ENCODE assay signal across 23 cellular contexts in genomic region chr9:14766299-14766698, GRCh38. TPM values are rescaled to one million over a fixed set of nuclear protein-coding genes. Genes with fewer than 3 reads are reported as not detected.
A peak's percentile ranks its signal among the peaks of the same experiment; 100 is the strongest.
DNase-seq lines count a peak whose midpoint lies in the region; ATAC-seq and TF ChIP-seq lines count a peak whose summit lies in the region.
"Had no signal": no experiment of that assay in that cellular context is flagged by ENCODE, and none has a peak within 500 bp of the region (broad histone marks: within the 10 kb centered on the region; RNA-seq: fewer than 3 reads in every experiment).

No MANE protein-coding gene starts in this region.

- peaks cover 21% of the 10 kb centered on the region for H3K27me3 Mint-ChIP-seq in activated CD4-positive, alpha-beta T cell treated with anti-CD3 and anti-CD28 coated beads for 36 hours

- H3K4me1 Mint-ChIP-seq in activated CD4-positive, alpha-beta T cell treated with anti-CD3 and anti-CD28 coated beads for 36 hours: no peaks in the 10 kb centered on the region
- no peaks in the 10 kb centered on the region for H3K4me1 Mint-ChIP-seq in stimulated activated effector memory CD8-positive, alpha-beta T cell treated with anti-CD3 and anti-CD28 coated beads, Interleukin-12 subunit alpha, Interleukin-12 subunit beta, amount 100 ng/mL, for 72 hours

- TF ChIP-seq CTCF in foreskin fibroblast (IDR thresholded peaks at IDR 0.05; ENCODE audit: low read depth, low read length): no peak

- no peaks in the 10 kb centered on the region for H3K9me3 ChIP-seq in MG63
- H3K9me3 ChIP-seq: Peyer's patch, SJCRH30 had no signal

- POLR2A ChIA-PET in activated CD4-positive, alpha-beta T cell treated with anti-CD3 and anti-CD28 coated beads for 36 hours (lab: Charles Lee): no interaction called here

- H3K4me3 Mint-ChIP-seq in activated CD4-positive, alpha-beta T cell treated with anti-CD3 and anti-CD28 coated beads for 36 hours: no peak overlapping the region
- no peak overlapping the region for H3K4me3 Mint-ChIP-seq in stimulated activated effector memory CD8-positive, alpha-beta T cell treated with anti-CD3 and anti-CD28 coated beads, Interleukin-12 subunit alpha, Interleukin-12 subunit beta, amount 100 ng/mL, for 72 hours
- H3K4me3 Mint-ChIP-seq: B cell, GM23338 had no signal

- CTCF ChIA-PET in activated CD4-positive, alpha-beta T cell treated with anti-CD3 and anti-CD28 coated beads for 36 hours (lab: Charles Lee): interaction anchor here (0.9 to 2.3 kb wide), 5 partner anchors 10 to 1339 kb away, joined by 3 to 11 read pairs (median 3); no protein-coding TSS in a partner anchor

- intact Hi-C loops in activated CD4-positive, alpha-beta T cell treated with anti-CD3 and anti-CD28 coated beads for 36 hours (cut with DNase I, micrococcal nuclease): loop anchor here in 1 of 2 experiments (10.0 kb wide), 1 partner anchor 369 kb away; no protein-coding TSS in a partner anchor

- peaks cover 67% of the 10 kb centered on the region for H3K27me3 ChIP-seq in MG63
- H3K27me3 ChIP-seq: Peyer's patch, SJCRH30 had no signal

- DNase-seq in AG08395 (ENCODE audit: low spot score) (peak; percentile 30), GM04503 (ENCODE audit: low read depth) (peak; percentile 49), MG63 (peak; percentile 64), foreskin fibroblast (peak; percentile 33 to 46), SHP77 (lab: John Stamatoyannopoulos, UW) (no peak)
- DNase-seq in activated CD4-positive, alpha-beta T cell treated with anti-CD3 and anti-CD28 coated beads for 36 hours: no peak
- DNase-seq in stimulated activated effector memory CD8-positive, alpha-beta T cell treated with anti-CD3 and anti-CD28 coated beads, Interleukin-12 subunit alpha, Interleukin-12 subunit beta, amount 100 ng/mL, for 72 hours (ENCODE audit: low spot score in 2 of 2): no peak
- DNase-seq: ACHN, DMS53, EL, HCEC 1CT, MV-4-11, NCI-H1105 treated with DMSO at 0.1 percent for 48 hours, NCI-H2029 treated with DMSO at 0.1 percent for 48 hours, NCI-H2171, NCI-H524 treated with DMSO at 0.1 percent for 48 hours, Peyer's patch, SJCRH30 had no signal

- ATAC-seq in GM18517 (IDR thresholded peaks at IDR 0.05; ENCODE audit: unreplicated experiment): no peak
- ATAC-seq in activated CD4-positive, alpha-beta T cell treated with anti-CD3 and anti-CD28 coated beads for 36 hours: no peak
- ATAC-seq in stimulated activated effector memory CD8-positive, alpha-beta T cell treated with anti-CD3 and anti-CD28 coated beads, Interleukin-12 subunit alpha, Interleukin-12 subunit beta, amount 100 ng/mL, for 72 hours: no peak
- ATAC-seq: GM23338 had no signal

- no peaks in the 10 kb centered on the region for H3K36me3 Mint-ChIP-seq in activated CD4-positive, alpha-beta T cell treated with anti-CD3 and anti-CD28 coated beads for 36 hours (ENCODE audit: low read depth)
- H3K36me3 Mint-ChIP-seq in stimulated activated effector memory CD8-positive, alpha-beta T cell treated with anti-CD3 and anti-CD28 coated beads, Interleukin-12 subunit alpha, Interleukin-12 subunit beta, amount 100 ng/mL, for 72 hours: no peaks in the 10 kb centered on the region

- H3K4me3 ChIP-seq in MG63: no peak overlapping the region
- H3K4me3 ChIP-seq in foreskin fibroblast (ENCODE audit: low read depth in 1 of 2, low read length in 2 of 2): no peak overlapping the region
- H3K4me3 ChIP-seq: GM23338, Peyer's patch, SJCRH30 had no signal

- no peak overlapping the region for H3K27ac Mint-ChIP-seq in activated CD4-positive, alpha-beta T cell treated with anti-CD3 and anti-CD28 coated beads for 36 hours
- H3K27ac Mint-ChIP-seq in stimulated activated effector memory CD8-positive, alpha-beta T cell treated with anti-CD3 and anti-CD28 coated beads, Interleukin-12 subunit alpha, Interleukin-12 subunit beta, amount 100 ng/mL, for 72 hours: no peak overlapping the region
- H3K27ac Mint-ChIP-seq: B cell, GM23338 had no signal

- H3K36me3 ChIP-seq in MG63: no peaks in the 10 kb centered on the region
- H3K36me3 ChIP-seq: SJCRH30 had no signal

- no peaks in the 10 kb centered on the region for H3K9me3 Mint-ChIP-seq in activated CD4-positive, alpha-beta T cell treated with anti-CD3 and anti-CD28 coated beads for 36 hours (ENCODE audit: low read depth)
- H3K9me3 Mint-ChIP-seq in stimulated activated effector memory CD8-positive, alpha-beta T cell treated with anti-CD3 and anti-CD28 coated beads, Interleukin-12 subunit alpha, Interleukin-12 subunit beta, amount 100 ng/mL, for 72 hours: no peaks in the 10 kb centered on the region
- H3K9me3 Mint-ChIP-seq: GM23338 had no signal

RNA-seq across cellular contexts. Expression of gene CER1, which starts 43.8 kb away (rescaled TPM):
- total RNA-seq in MG63 (2014; rRNA removed; shearing (Covaris generic); ENCODE audit: low replicate concordance): not detected in 2 replicates
- not detected for total RNA-seq in activated CD4-positive, alpha-beta T cell treated with anti-CD3 and anti-CD28 coated beads for 36 hours
- total RNA-seq: B cell, HT-29, OCI-LY7, SJCRH30 had no signal

Comparison
In these comparisons a context has a peak if more than half of its experiments do, and no peak if none do; other contexts are left out.
1. DNase-seq: peak in AG08395 (single experiment), GM04503 (single experiment), MG63 (single experiment) and foreskin fibroblast (2 of 2); none in SHP77 (0 of 2), activated CD4-positive, alpha-beta T cell treated with anti-CD3 and anti-CD28 coated beads for 36 hours (single experiment) and stimulated activated effector memory CD8-positive, alpha-beta T cell treated with anti-CD3 and anti-CD28 coated beads, Interleukin-12 subunit alpha, Interleukin-12 subunit beta, amount 100 ng/mL, for 72 hours (0 of 2).